In genomic region chr11:57648791-57649735, GRCh38 we compare ENCODE assay signal across 8 cellular contexts. TPM values are rescaled to one million over a fixed set of nuclear protein-coding genes. Genes with fewer than 3 reads are reported as not detected.
A peak's percentile ranks its signal among the peaks of the same experiment; 100 is the strongest.
DNase-seq lines count a peak whose midpoint lies in the region; ATAC-seq and TF ChIP-seq lines count a peak whose summit lies in the region.

No MANE protein-coding gene starts in this region.

- H3K27me3 Mint-ChIP-seq in MCF 10A (ENCODE audit: insufficient read depth, unreplicated experiment): peaks cover 35% of the 10 kb centered on the region

- no peaks in the 10 kb centered on the region for H3K27me3 ChIP-seq in uterus

- H3K36me3 Mint-ChIP-seq in MCF 10A (ENCODE audit: insufficient read depth, unreplicated experiment): peaks cover 6% of the 10 kb centered on the region

- DNase-seq in AG10803 (ENCODE audit: low read depth) (no peak), M059J (ENCODE audit: low read depth) (peak; percentile 42), MCF 10A (ENCODE audit: unreplicated experiment) (no peak), uterus (peak in 1 of 2 donors; percentile 46), NCI-H2081 (lab: John Stamatoyannopoulos, UW) (no peak)

- ATAC-seq in HG02973 (IDR thresholded peaks at IDR 0.05; ENCODE audit: unreplicated experiment): no peak
- no peak for ATAC-seq in HG03095 (IDR thresholded peaks at IDR 0.05; ENCODE audit: unreplicated experiment)

- no peaks in the 10 kb centered on the region for H3K9me3 Mint-ChIP-seq in MCF 10A (ENCODE audit: unreplicated experiment)

- H3K4me3 ChIP-seq in AG10803 (ENCODE audit: low read length): peak overlapping the region; percentile 57
- H3K4me3 ChIP-seq in mesodermal cell (ENCODE audit: extremely low read depth, insufficient read depth, low read length, poor library complexity, severe bottlenecking): peak overlapping the region; percentile 41
- H3K4me3 ChIP-seq in uterus: peak overlapping the region; percentile 53 to 58

- CTCF ChIA-PET in MCF 10A (lab: Yijun Ruan, JAX): interaction anchor here (0.6 to 2.2 kb wide), 5 partner anchors 8 to 300 kb away, joined by 3 to 12 read pairs (median 4); no protein-coding TSS in a partner anchor

- peak overlapping the region; percentile 73 for H3K4me3 Mint-ChIP-seq in MCF 10A (ENCODE audit: unreplicated experiment)

- TF ChIP-seq CTCF in AG10803 (conservative IDR thresholded peaks at IDR 0.05; ENCODE audit: low read length) (no peak), MCF 10A (IDR thresholded peaks at IDR 0.05; ENCODE audit: unreplicated experiment) (no peak), uterus (IDR thresholded peaks at IDR 0.05) (no peak)

- 2% methylated on average over 20 of the region's 24 CpGs for WGBS in mesodermal cell (ENCODE audit: insufficient coverage in 2 of 2), 2 experiments

- peaks cover 36% of the 10 kb centered on the region for H3K4me1 Mint-ChIP-seq in MCF 10A (ENCODE audit: insufficient read depth, unreplicated experiment)

- intact Hi-C loops in MCF 10A (cut with micrococcal nuclease): loop anchor here (5.0 kb wide), 1 partner anchor 873 kb away; no protein-coding TSS in a partner anchor
- intact Hi-C loops in uterus (cut with DNase I; ENCODE audit: low total_unique reads): loop anchor here (10.0 kb wide), 1 partner anchor 54 kb away; the partner anchor contains the start of gene SERPING1

- H3K27ac Mint-ChIP-seq in MCF 10A (ENCODE audit: low read depth, unreplicated experiment): peak overlapping the region; percentile 54

- BruUV-seq in MCF 10A (replicated peaks; lab: Mats Ljungman, UMichigan): no TSS peak

- H3K27ac ChIP-seq in mesodermal cell (ENCODE audit: low read depth, low read length, severe bottlenecking): peak overlapping the region; percentile 75
- peak overlapping the region; percentile 75 to 81 for H3K27ac ChIP-seq in uterus

- TF ChIP-seq POLR2A in uterus (IDR thresholded peaks at IDR 0.05): no peak

- H3K9me3 ChIP-seq in mesodermal cell (ENCODE audit: control insufficient read depth, low read length) (no peaks in the 10 kb centered on the region), uterus (no peaks in the 10 kb centered on the region)

- H3K36me3 ChIP-seq in mesodermal cell (ENCODE audit: control insufficient read depth, insufficient read depth, low read length) (peaks cover 9% of the 10 kb centered on the region), uterus (no peaks in the 10 kb centered on the region)

- POLR2A ChIA-PET in MCF 10A (lab: Yijun Ruan, JAX): interaction anchor here (0.7 to 2.0 kb wide), 5 partner anchors 9 to 324 kb away, joined by 3 to 7 read pairs (median 5); partner anchors contain the start of genes CLP1 and TNKS1BP1

- H3K4me1 ChIP-seq in mesodermal cell (ENCODE audit: control insufficient read depth, insufficient read depth, low read length, poor library complexity, severe bottlenecking) (peaks cover 55% of the 10 kb centered on the region), uterus (peaks cover 0 to 35% of the 10 kb centered on the region in 2 donors)

RNA-seq across cellular contexts. Expression of gene YPEL4, which starts 0.6 kb away (rescaled TPM):
- total RNA-seq in M059J (2014; rRNA removed; shearing (Covaris generic)): 0.25 and 0.79 TPM in 2 replicates
- total RNA-seq in MCF 10A (2022) (0.16 TPM in 1 of 2 replicates, not detected in the other), uterus (1 to 10 TPM in 3 of 4 donors, under 1 TPM in 1; 0.26 to 7.6 (median 2.7) TPM)
- polyA plus RNA-seq in mesodermal cell (2013, experiment 1 of 2): 1.2 TPM
- polyA plus RNA-seq in mesodermal cell (2013, experiment 2 of 2): 0.96 TPM

RNA-seq across cellular contexts. Expression of gene CLP1, which starts 8.5 kb away (rescaled TPM):
- total RNA-seq in M059J (2014; rRNA removed; shearing (Covaris generic)): 18.4 and 30.7 TPM in 2 replicates
- total RNA-seq in MCF 10A (2022) (8.6 and 9.2 TPM in 2 replicates), uterus (10 to 100 TPM in 2 of 4 donors, 1 to 10 TPM in 2; 3.1 to 24.4 (median 12.2) TPM)
- 15.9 TPM for polyA plus RNA-seq in mesodermal cell (2013, experiment 1 of 2)
- polyA plus RNA-seq in mesodermal cell (2013, experiment 2 of 2): 16.3 TPM

RNA-seq across cellular contexts. Expression of gene ZDHHC5, which starts 18.9 kb away (rescaled TPM):
- total RNA-seq in M059J (2014; rRNA removed; shearing (Covaris generic)): 37.4 and 50.8 TPM in 2 replicates
- 73.8 and 74.6 TPM in 2 replicates for total RNA-seq in MCF 10A (2022)
- 40.3 TPM for polyA plus RNA-seq in mesodermal cell (2013, experiment 1 of 2)
- polyA plus RNA-seq in mesodermal cell (2013, experiment 2 of 2): 40.4 TPM
- total RNA-seq in uterus: 10 to 100 TPM; 27.2 to 50.6 (median 34.6) TPM

RNA-seq across cellular contexts. Expression of gene SERPING1, which starts 51.6 kb away (rescaled TPM):
- 13.0 and 17.0 TPM in 2 replicates for total RNA-seq in M059J (2014; rRNA removed; shearing (Covaris generic))
- total RNA-seq in MCF 10A (2022): 1.1 TPM in 1 of 2 replicates, not detected in the other
- polyA plus RNA-seq in mesodermal cell (2013, experiment 1 of 2): 222 TPM
- polyA plus RNA-seq in mesodermal cell (2013, experiment 2 of 2): 198 TPM
- 100 to 1,000 TPM in 3 of 4 donors, 10 to 100 TPM in 1; 39.3 to 742 (median 362) TPM for total RNA-seq in uterus
